ENCODE assay signal across 16 cellular contexts in genomic region chr5:97991236-97991635, GRCh38.
DNase-seq lines count a peak whose midpoint lies in the region.
"Had no signal": no experiment of that assay in that cellular context is flagged by ENCODE, and none has a peak within 500 bp of the region (broad histone marks: within the 10 kb centered on the region; RNA-seq: fewer than 3 reads in every experiment).

No MANE protein-coding gene starts in this region.

- no peak overlapping the region for H3K4me3 ChIP-seq in neuronal stem cell (ENCODE audit: low read length in 2 of 2)
- H3K4me3 ChIP-seq: BLaER1 had no signal

- no peak overlapping the region for H3K9ac ChIP-seq in neuronal stem cell (ENCODE audit: low read depth, low read length, poor library complexity)
- H3K9ac ChIP-seq: BLaER1 had no signal

- H3K4ac ChIP-seq in neuronal stem cell (ENCODE audit: low read length), result no peak overlapping the region

- no peak overlapping the region for H2BK5ac ChIP-seq in neuronal stem cell (ENCODE audit: low read length)

- H3K36me3 ChIP-seq in neuronal stem cell (replicated peaks in 1 of 2; ENCODE audit: control insufficient read depth in 2 of 2, insufficient read depth in 2 of 2, low read length in 2 of 2), result no peaks in the 10 kb centered on the region
- H3K36me3 ChIP-seq: BE2C, BLaER1 had no signal

- H3K23ac ChIP-seq in neuronal stem cell (ENCODE audit: low read depth, low read length, poor library complexity), result no peak overlapping the region

- no peak overlapping the region for H2BK120ac ChIP-seq in neuronal stem cell (ENCODE audit: low read depth, low read length)

- intact Hi-C loops in posterior vena cava (cut with DNase I), result loop anchor here in 1 of 2 donors (1.0 kb wide), 1 partner anchor 19 kb away; no protein-coding TSS in a partner anchor

- no peak overlapping the region for H2BK12ac ChIP-seq in neuronal stem cell (ENCODE audit: low read length)

- WGBS in neuronal stem cell (ENCODE audit: extremely low coverage in 2 of 2, insufficient read length in 2 of 2, insufficient replicate concordance in 1 of 2), 2 donors, result no CpG with 5 or more reads among the region's 7 CpGs

- H3K79me1 ChIP-seq in neuronal stem cell (ENCODE audit: low read depth, low read length), result no peaks in the 10 kb centered on the region

- no peak overlapping the region for H4K91ac ChIP-seq in neuronal stem cell (ENCODE audit: low read depth, low read length, poor library complexity)

- H3K18ac ChIP-seq in neuronal stem cell (ENCODE audit: low read length), result peak overlapping the region; percentile 66

- H3K4me2 ChIP-seq in neuronal stem cell (ENCODE audit: insufficient read depth, low read length, poor library complexity, severe bottlenecking), result no peak overlapping the region
- H3K4me2 ChIP-seq: BLaER1 had no signal

- peak overlapping the region; percentile 7 for H2AFZ ChIP-seq in neuronal stem cell (ENCODE audit: low read length)

- H3K4me1 ChIP-seq in neuronal stem cell (ENCODE audit: control insufficient read depth in 2 of 2, insufficient read depth in 1 of 2, low read depth in 1 of 2, low read length in 2 of 2), result no peaks in the 10 kb centered on the region
- H3K4me1 ChIP-seq: BE2C, BLaER1 had no signal

- H2BK15ac ChIP-seq in neuronal stem cell (ENCODE audit: low read length), result no peak overlapping the region

- H3K27ac ChIP-seq in neuronal stem cell (replicated peaks; ENCODE audit: low read length), result no peak overlapping the region
- H3K27ac ChIP-seq: BLaER1 had no signal

- no peak overlapping the region for H3K14ac ChIP-seq in neuronal stem cell (ENCODE audit: low read length)

- DNase-seq in neuronal stem cell (ENCODE audit: low spot score) (no peak), posterior vena cava (ENCODE audit: low spot score) (peak; percentile 38), DMS 273 treated with DMSO at 0.1 percent for 48 hours (lab: John Stamatoyannopoulos, UW) (no peak), NCI-H69 (lab: John Stamatoyannopoulos, UW) (no peak)
- no peak for DNase-seq in NK-92 treated with Interleukin-12 subunit alpha and Interleukin-12 subunit beta, amount 100 ng/mL, for 24 hours (lab: John Stamatoyannopoulos, UW)
- DNase-seq: 8988T; ACHN; BE2C; C1 segment of cervical spinal cord; CD4-positive, alpha-beta memory T cell; CD4-positive, CD25-positive, alpha-beta regulatory T cell; CD8-positive, alpha-beta memory T cell; COR-L47; DMS79 treated with DMSO at 0.1 percent for 48 hours; GF-D8 had no signal

- no peaks in the 10 kb centered on the region for H3K9me3 ChIP-seq in neuronal stem cell (replicated peaks in 1 of 2; ENCODE audit: control insufficient read depth in 2 of 2, insufficient read depth in 1 of 2, low read depth in 1 of 2, low read length in 2 of 2)
- H3K9me3 ChIP-seq: BE2C had no signal

- no peak overlapping the region for H4K8ac ChIP-seq in neuronal stem cell (ENCODE audit: low read depth, low read length)

- no peak overlapping the region for H2AK5ac ChIP-seq in neuronal stem cell (ENCODE audit: low read depth, low read length)

- no peaks in the 10 kb centered on the region for H3K27me3 ChIP-seq in neuronal stem cell (ENCODE audit: control insufficient read depth in 3 of 3, insufficient read depth in 3 of 3, low read depth in 1 of 3, low read length in 3 of 3)
- H3K27me3 ChIP-seq: BE2C, BLaER1 had no signal
